ENCODE assay signal across 8 cellular contexts in the genomic region with DNA sequence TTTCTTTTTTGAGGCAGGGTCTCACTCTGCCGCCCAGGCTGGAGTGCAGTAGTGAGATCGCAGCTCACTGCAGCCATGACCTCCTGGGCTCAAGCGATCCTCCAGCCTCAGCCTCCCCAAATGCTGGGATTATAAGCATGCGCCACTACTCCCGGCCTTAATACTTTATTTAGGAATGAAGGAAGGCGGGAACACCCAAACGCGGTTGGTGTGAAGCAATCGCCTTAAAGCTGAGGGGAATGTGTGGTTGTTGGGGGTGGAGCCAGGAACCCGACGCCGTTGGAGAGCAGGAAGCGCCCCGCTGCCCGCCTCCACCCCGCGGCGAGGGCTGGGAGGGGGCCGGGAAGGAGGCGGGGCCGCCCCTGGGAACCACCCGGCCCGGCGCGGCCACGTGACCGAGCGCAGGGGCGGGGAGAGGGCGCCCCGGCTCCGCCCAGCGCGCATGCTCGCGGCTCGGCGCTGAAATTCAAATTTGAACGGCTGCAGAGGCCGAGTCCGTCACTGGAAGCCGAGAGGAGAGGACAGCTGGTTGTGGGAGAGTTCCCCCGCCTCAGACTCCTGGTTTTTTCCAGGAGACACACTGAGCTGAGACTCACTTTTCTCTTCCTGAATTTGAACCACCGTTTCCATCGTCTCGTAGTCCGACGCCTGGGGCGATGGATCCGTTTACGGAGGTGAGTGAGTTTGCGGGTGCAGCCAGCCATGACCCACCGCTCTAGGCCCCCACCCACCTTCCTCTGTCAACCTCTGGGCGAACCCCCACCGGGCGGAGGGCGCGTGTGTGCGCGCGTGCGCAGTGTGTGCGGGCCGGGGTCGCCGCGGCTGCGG. TPM values are rescaled to one million over a fixed set of nuclear protein-coding genes. Genes with fewer than 3 reads are reported as not detected.
DNase-seq lines count a peak whose midpoint lies in the region; ATAC-seq and TF ChIP-seq lines count a peak whose summit lies in the region.

A gene with protein sequence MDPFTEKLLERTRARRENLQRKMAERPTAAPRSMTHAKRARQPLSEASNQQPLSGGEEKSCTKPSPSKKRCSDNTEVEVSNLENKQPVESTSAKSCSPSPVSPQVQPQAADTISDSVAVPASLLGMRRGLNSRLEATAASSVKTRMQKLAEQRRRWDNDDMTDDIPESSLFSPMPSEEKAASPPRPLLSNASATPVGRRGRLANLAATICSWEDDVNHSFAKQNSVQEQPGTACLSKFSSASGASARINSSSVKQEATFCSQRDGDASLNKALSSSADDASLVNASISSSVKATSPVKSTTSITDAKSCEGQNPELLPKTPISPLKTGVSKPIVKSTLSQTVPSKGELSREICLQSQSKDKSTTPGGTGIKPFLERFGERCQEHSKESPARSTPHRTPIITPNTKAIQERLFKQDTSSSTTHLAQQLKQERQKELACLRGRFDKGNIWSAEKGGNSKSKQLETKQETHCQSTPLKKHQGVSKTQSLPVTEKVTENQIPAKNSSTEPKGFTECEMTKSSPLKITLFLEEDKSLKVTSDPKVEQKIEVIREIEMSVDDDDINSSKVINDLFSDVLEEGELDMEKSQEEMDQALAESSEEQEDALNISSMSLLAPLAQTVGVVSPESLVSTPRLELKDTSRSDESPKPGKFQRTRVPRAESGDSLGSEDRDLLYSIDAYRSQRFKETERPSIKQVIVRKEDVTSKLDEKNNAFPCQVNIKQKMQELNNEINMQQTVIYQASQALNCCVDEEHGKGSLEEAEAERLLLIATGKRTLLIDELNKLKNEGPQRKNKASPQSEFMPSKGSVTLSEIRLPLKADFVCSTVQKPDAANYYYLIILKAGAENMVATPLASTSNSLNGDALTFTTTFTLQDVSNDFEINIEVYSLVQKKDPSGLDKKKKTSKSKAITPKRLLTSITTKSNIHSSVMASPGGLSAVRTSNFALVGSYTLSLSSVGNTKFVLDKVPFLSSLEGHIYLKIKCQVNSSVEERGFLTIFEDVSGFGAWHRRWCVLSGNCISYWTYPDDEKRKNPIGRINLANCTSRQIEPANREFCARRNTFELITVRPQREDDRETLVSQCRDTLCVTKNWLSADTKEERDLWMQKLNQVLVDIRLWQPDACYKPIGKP (plus strand): TSS at position 492 of the 828 bp plus-strand sequence. CDS start 165 bp downstream, at position 657.

- H3K27me3 Mint-ChIP-seq in WTC11 (ENCODE audit: low read depth), result no peaks in the 10 kb centered on the region
- H3K27me3 Mint-ChIP-seq in immature natural killer cell (ENCODE audit: low read depth in 3 of 3), result peaks cover 0 to 11% (median 3%) of the 10 kb centered on the region in 3 donors

- ATAC-seq in GM18870 (IDR thresholded peaks at IDR 0.05; ENCODE audit: unreplicated experiment), result peak; percentile 38
- ATAC-seq in HG03108 (IDR thresholded peaks at IDR 0.05; ENCODE audit: unreplicated experiment), result peak; percentile 75
- peak; percentile 79 for ATAC-seq in WTC11

- CTCF ChIA-PET in AG04450 (lab: Charles Lee), result interaction anchor here (0.8 to 4.9 kb wide), 3 partner anchors 23 to 51 kb away, joined by 3 to 31 read pairs (median 19); a partner anchor contains a TSS
- CTCF ChIA-PET in WTC11 (lab: Charles Lee), result interaction anchor here (0.6 to 2.0 kb wide), 2 partner anchors 22 to 577 kb away, joined by 3 to 8 read pairs; a partner anchor contains a TSS

- POLR2A ChIA-PET in AG04450 (lab: Yijun Ruan, JAX) (interaction anchor here (0.6 to 2.0 kb wide), 5 partner anchors 11 to 701 kb away, joined by 3 to 6 read pairs (median 3); a partner anchor contains a TSS), WTC11 (lab: Charles Lee) (interaction anchor here (1.5 kb wide), 3 partner anchors 17 to 29 kb away, joined by 3 to 7 read pairs (median 6); a partner anchor contains a TSS)

- TF ChIP-seq CTCF in AG04450 (IDR thresholded peaks at IDR 0.05; ENCODE audit: low read depth, low read length) (no peak), WTC11 (IDR thresholded peaks at IDR 0.05) (no peak), cardiac fibroblast (IDR thresholded peaks at IDR 0.05; ENCODE audit: low read depth, low read length) (no peak), smooth muscle cell (IDR thresholded peaks at IDR 0.05; ENCODE audit: borderline replicate concordance, insufficient read depth, poor library complexity, severe bottlenecking) (no peak)

- WGBS in smooth muscle cell (ENCODE audit: low lambda C conversion rate), result 3% methylated on average over 59 of the region's 68 CpGs

- peaks cover 20% of the 10 kb centered on the region for H3K4me1 ChIP-seq in smooth muscle cell (ENCODE audit: low read depth)

- H3K79me2 ChIP-seq in smooth muscle cell (ENCODE audit: low read depth), result peaks cover 42% of the 10 kb centered on the region

- peaks cover 7% of the 10 kb centered on the region for H3K36me3 Mint-ChIP-seq in WTC11
- peaks cover 0 to 4% (median 0%) of the 10 kb centered on the region in 3 donors for H3K36me3 Mint-ChIP-seq in immature natural killer cell

- H3K4me1 Mint-ChIP-seq in WTC11, result peaks cover 42% of the 10 kb centered on the region
- H3K4me1 Mint-ChIP-seq in immature natural killer cell, result peaks cover 25 to 29% of the 10 kb centered on the region in 2 donors

- H4K20me1 ChIP-seq in smooth muscle cell (ENCODE audit: low read depth), result no peaks in the 10 kb centered on the region

- peak within 1 kb of the TSS; percentile 86 for H2AFZ ChIP-seq in smooth muscle cell (ENCODE audit: low read depth)

- no peaks in the 10 kb centered on the region for H3K36me3 ChIP-seq in smooth muscle cell (ENCODE audit: low read depth)

- H3K9ac ChIP-seq in smooth muscle cell (ENCODE audit: low read depth), result peak within 1 kb of the TSS; percentile 88

- H3K27ac Mint-ChIP-seq in WTC11, result peak within 1 kb of the TSS; percentile 89
- peak within 1 kb of the TSS; percentile 43 to 90 (median 75) for H3K27ac Mint-ChIP-seq in immature natural killer cell

- H3K4me3 Mint-ChIP-seq in WTC11 (peak within 1 kb of the TSS; percentile 84), immature natural killer cell (peak within 1 kb of the TSS; percentile 77 to 86 (median 82))

- H3K27ac ChIP-seq in AG04450 (ENCODE audit: low read depth, low read length) (peak within 1 kb of the TSS; percentile 49), smooth muscle cell (ENCODE audit: low read depth) (peak within 1 kb of the TSS; percentile 84)

- H3K9me3 Mint-ChIP-seq in WTC11, result peaks cover 6% of the 10 kb centered on the region
- no peaks in the 10 kb centered on the region for H3K9me3 Mint-ChIP-seq in immature natural killer cell

- DNase-seq in AG04450 (ENCODE audit: low read depth, low spot score) (peak; percentile 79), NCI-H2196 treated with DMSO at 0.1 percent for 48 hours (lab: John Stamatoyannopoulos, UW; ENCODE audit: unreplicated experiment) (peak; percentile 90), WTC11 (ENCODE audit: low spot score) (peak; percentile 86), cardiac fibroblast (ENCODE audit: low read depth in 2 of 2) (peak; percentile 94 to 98), immature natural killer cell (peak; percentile 83 to 85 (median 84)), smooth muscle cell (lab: John Stamatoyannopoulos, UW; ENCODE audit: unreplicated experiment) (peak; percentile 74)

- H3K27me3 ChIP-seq in AG04450 (ENCODE audit: control insufficient read depth, insufficient read depth, low read length), result no peaks in the 10 kb centered on the region
- no peaks in the 10 kb centered on the region for H3K27me3 ChIP-seq in smooth muscle cell (ENCODE audit: low read depth)

- peak within 1 kb of the TSS; percentile 86 for H3K4me3 ChIP-seq in AG04450 (ENCODE audit: low read depth, low read length)
- H3K4me3 ChIP-seq in cardiac fibroblast (replicated peaks in 1 of 2; ENCODE audit: low read depth in 2 of 2, low read length in 2 of 2), result peak within 1 kb of the TSS; percentile 73 to 80
- peak within 1 kb of the TSS; percentile 77 for H3K4me3 ChIP-seq in smooth muscle cell

- H3K4me2 ChIP-seq in smooth muscle cell, result peak within 1 kb of the TSS; percentile 90

- H3F3A ChIP-seq in smooth muscle cell (ENCODE audit: low read depth), result peaks cover 14% of the 10 kb centered on the region

- H3K9me3 ChIP-seq in AG04450 (ENCODE audit: control insufficient read depth, insufficient read depth, low read length), result no peaks in the 10 kb centered on the region
- H3K9me3 ChIP-seq in smooth muscle cell (replicated peaks; ENCODE audit: low read depth), result no peaks in the 10 kb centered on the region

TF ChIP-seq in WTC11, 78 proteins besides CTCF, POLR2A, EP300 and RAD21 (continues in another document):
- TF ChIP-seq, protein P1, sequence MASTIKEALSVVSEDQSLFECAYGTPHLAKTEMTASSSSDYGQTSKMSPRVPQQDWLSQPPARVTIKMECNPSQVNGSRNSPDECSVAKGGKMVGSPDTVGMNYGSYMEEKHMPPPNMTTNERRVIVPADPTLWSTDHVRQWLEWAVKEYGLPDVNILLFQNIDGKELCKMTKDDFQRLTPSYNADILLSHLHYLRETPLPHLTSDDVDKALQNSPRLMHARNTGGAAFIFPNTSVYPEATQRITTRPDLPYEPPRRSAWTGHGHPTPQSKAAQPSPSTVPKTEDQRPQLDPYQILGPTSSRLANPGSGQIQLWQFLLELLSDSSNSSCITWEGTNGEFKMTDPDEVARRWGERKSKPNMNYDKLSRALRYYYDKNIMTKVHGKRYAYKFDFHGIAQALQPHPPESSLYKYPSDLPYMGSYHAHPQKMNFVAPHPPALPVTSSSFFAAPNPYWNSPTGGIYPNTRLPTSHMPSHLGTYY (CRISPR knock-in tag; IDR thresholded peaks at IDR 0.05), result 0 out of 2 replicates have a peak, but pooled peaks have one; percentile 51
- TF ChIP-seq ZNF671 (CRISPR knock-in tag; IDR thresholded peaks at IDR 0.05) (0 out of 2 replicates have a peak, but pooled peaks have one; percentile 35), NFATC4 (CRISPR knock-in tag; IDR thresholded peaks at IDR 0.05) (no peak), CREM (CRISPR knock-in tag; IDR thresholded peaks at IDR 0.05) (peak; percentile 51; the same call in 1 of the 2 replicates), NR2C2 (CRISPR knock-in tag; IDR thresholded peaks at IDR 0.05) (no peak)

RNA-seq across cellular contexts. Expression of the gene that starts here (rescaled TPM):
- polyA plus RNA-seq in AG04450 (2011; rRNA removed) (34.0 and 46.6 TPM in 2 replicates), immature natural killer cell (under 1 TPM in 1 of 3 donors, not detected in 2; 0.84 TPM), smooth muscle cell (8.5 and 9.0 TPM in 2 replicates)
- 63.2 and 89.2 TPM in 2 replicates for polyA minus RNA-seq in AG04450 (2011; rRNA and poly(A)+ RNA removed)
- total RNA-seq in WTC11 (2021) (72.8 to 81.1 TPM (median 73.3 TPM) in 3 replicates), smooth muscle cell (22.5 and 28.7 TPM in 2 replicates)

Comparison
In these comparisons a context has a peak if more than half of its experiments do, and no peak if none do; other contexts are left out.
1. Peak in every context shown above with its lines: DNase-seq, ATAC-seq, H3K4me3 ChIP-seq and H3K27ac ChIP-seq.
2. Peak in DNase-seq in immature natural killer cell; RNA of the gene not detected or under 1 TPM.